8 cellular contexts compared by ENCODE assay signal in the genomic region with DNA sequence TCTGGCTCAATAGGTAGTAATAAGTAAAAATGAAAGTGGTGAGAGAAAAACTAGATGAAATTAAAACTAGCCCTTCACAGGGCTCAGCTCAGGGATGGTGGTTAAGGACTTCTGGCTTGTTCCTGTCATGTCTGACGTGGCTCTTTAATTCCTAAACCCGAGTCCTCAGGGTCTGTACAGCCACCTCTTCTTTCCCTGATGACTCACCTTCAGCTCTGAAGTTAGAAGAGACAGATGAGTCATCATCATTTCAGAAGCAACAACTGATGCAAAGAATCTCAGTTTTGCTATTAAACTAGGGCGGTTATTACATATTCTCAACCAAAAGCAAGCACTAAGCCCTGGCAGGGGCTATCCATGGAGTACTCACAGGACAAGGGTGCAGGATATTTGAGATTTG. TPM values are rescaled to one million over a fixed set of nuclear protein-coding genes. Genes with fewer than 3 reads are reported as not detected.
DNase-seq lines count a peak whose midpoint lies in the region; ATAC-seq and TF ChIP-seq lines count a peak whose summit lies in the region.

No MANE protein-coding gene starts in this region.

- no peak overlapping the region for H3K27ac Mint-ChIP-seq in stimulated activated memory B cell treated with anti-CD40 and anti-IgM and Interleukin-4, amounts not matched to agents 10 μg/mL and 1 μg/mL and 100 μg/mL, for 72 hours

- no peaks in the 10 kb centered on the region for H3K9me3 ChIP-seq in SJSA1 (replicated peaks)

- no peaks in the 10 kb centered on the region for H3K27me3 ChIP-seq in ACC112 (ENCODE audit: insufficient read depth, low read length)
- no peaks in the 10 kb centered on the region for H3K27me3 ChIP-seq in SJSA1 (replicated peaks)

- no peaks in the 10 kb centered on the region for H3K36me3 Mint-ChIP-seq in stimulated activated memory B cell treated with anti-CD40 and anti-IgM and Interleukin-4, amounts not matched to agents 10 μg/mL and 1 μg/mL and 100 μg/mL, for 72 hours

- ATAC-seq in GM18520 (IDR thresholded peaks at IDR 0.05; ENCODE audit: unreplicated experiment) (peak; percentile 95), HG02885 (IDR thresholded peaks at IDR 0.05; ENCODE audit: poor library complexity, unreplicated experiment) (peak; percentile 95)
- ATAC-seq in stimulated activated memory B cell treated with anti-CD40 and anti-IgM and Interleukin-4, amounts not matched to agents 10 μg/mL and 1 μg/mL and 100 μg/mL, for 72 hours, result peak; percentile 80

- no peaks in the 10 kb centered on the region for H3K4me1 Mint-ChIP-seq in stimulated activated memory B cell treated with anti-CD40 and anti-IgM and Interleukin-4, amounts not matched to agents 10 μg/mL and 1 μg/mL and 100 μg/mL, for 72 hours

- TF ChIP-seq CTCF in epithelial cell of proximal tubule (conservative IDR thresholded peaks at IDR 0.05; ENCODE audit: low read depth, low read length), result no peak

- no peaks in the 10 kb centered on the region for H3K9me3 Mint-ChIP-seq in stimulated activated memory B cell treated with anti-CD40 and anti-IgM and Interleukin-4, amounts not matched to agents 10 μg/mL and 1 μg/mL and 100 μg/mL, for 72 hours

- H3K27ac ChIP-seq in ACC112 (ENCODE audit: low read depth, low read length) (peak overlapping the region; percentile 97), SJSA1 (peak overlapping the region; percentile 69)

- H2AFZ ChIP-seq in ACC112 (ENCODE audit: low read length, unreplicated experiment), result peak overlapping the region; percentile 19

- no peak overlapping the region for H3K4me3 Mint-ChIP-seq in stimulated activated memory B cell treated with anti-CD40 and anti-IgM and Interleukin-4, amounts not matched to agents 10 μg/mL and 1 μg/mL and 100 μg/mL, for 72 hours

- H3K79me2 ChIP-seq in ACC112 (ENCODE audit: control insufficient read depth, insufficient read depth, low read length, unreplicated experiment), result peaks cover 2% of the 10 kb centered on the region

- DNase-seq in SJSA1 (ENCODE audit: low read depth in 1 of 2, low spot score in 2 of 2) (peak; percentile 81 to 82), epithelial cell of proximal tubule (ENCODE audit: low read depth) (peak; percentile 97), SHP77 treated with DMSO at 0.1 percent for 48 hours (lab: John Stamatoyannopoulos, UW) (no peak), NCI-H2196 treated with DMSO at 0.1 percent for 48 hours (lab: John Stamatoyannopoulos, UW; ENCODE audit: unreplicated experiment) (no peak)

- no peaks in the 10 kb centered on the region for H3K36me3 ChIP-seq in ACC112 (ENCODE audit: insufficient read depth, low read length)
- H3K36me3 ChIP-seq in SJSA1, result no peaks in the 10 kb centered on the region

- no peak overlapping the region for H3K4me3 ChIP-seq in ACC112 (ENCODE audit: low read depth, low read length)
- no peak overlapping the region for H3K4me3 ChIP-seq in SJSA1
- no peak overlapping the region for H3K4me3 ChIP-seq in epithelial cell of proximal tubule (ENCODE audit: low read depth, low read length)

- H3K27me3 Mint-ChIP-seq in stimulated activated memory B cell treated with anti-CD40 and anti-IgM and Interleukin-4, amounts not matched to agents 10 μg/mL and 1 μg/mL and 100 μg/mL, for 72 hours, result peaks cover 26% of the 10 kb centered on the region

- H3K4me1 ChIP-seq in ACC112 (ENCODE audit: control insufficient read depth, insufficient read depth, low read length, unreplicated experiment), result peaks cover 77% of the 10 kb centered on the region
- H3K4me1 ChIP-seq in SJSA1 (replicated peaks), result peaks cover 79% of the 10 kb centered on the region

RNA-seq across cellular contexts. Expression of a gene that starts 24.0 kb away (rescaled TPM):
- total RNA-seq in SJSA1 (2014; rRNA removed; shearing (Covaris generic)), result not detected in 2 replicates
- total RNA-seq in epithelial cell of proximal tubule, result 35.3 and 50.4 TPM in 2 replicates

Comparison
In these comparisons a context has a peak if more than half of its experiments do, and no peak if none do; other contexts are left out.
1. DNase-seq: peak in SJSA1 (2 of 2) and epithelial cell of proximal tubule (single experiment); none in SHP77 treated with DMSO at 0.1 percent for 48 hours (single experiment) and NCI-H2196 treated with DMSO at 0.1 percent for 48 hours (single experiment).
2. RNA of a gene that starts 24.0 kb away (total RNA-seq): 35.3 to 50.4 TPM in epithelial cell of proximal tubule; not detected in SJSA1; every median in the first group is over 10 times any median in the second.
3. Peak in every context shown above with its lines, with median percentiles within 50 percentile points of each other: ATAC-seq.